In genomic region chr1:58460469-58460868, GRCh38 we compare ENCODE assay signal across 15 cellular contexts.
A peak's percentile ranks its signal among the peaks of the same experiment; 100 is the strongest.
DNase-seq lines count a peak whose midpoint lies in the region; TF ChIP-seq lines count a peak whose summit lies in the region.
"Had no signal": no experiment of that assay in that cellular context is flagged by ENCODE, and none has a peak within 500 bp of the region (broad histone marks: within the 10 kb centered on the region; RNA-seq: fewer than 3 reads in every experiment).

No MANE protein-coding gene starts in this region.

- peaks cover 0 to 18% (median 15%) of the 10 kb centered on the region in 4 donors for H3K4me1 ChIP-seq in liver (ENCODE audit: control insufficient read depth in 4 of 4, insufficient read depth in 4 of 4, low read length in 3 of 4)

- no peaks in the 10 kb centered on the region for H3K9me3 ChIP-seq in liver (ENCODE audit: control insufficient read depth in 4 of 4, low read length in 3 of 4)
- H3K9me3 ChIP-seq: tibial artery had no signal

- peak; percentile 27 for DNase-seq in DMS 273 (lab: John Stamatoyannopoulos, UW; ENCODE audit: unreplicated experiment)
- no peak for DNase-seq in DMS 273 treated with DMSO at 0.1 percent for 48 hours (lab: John Stamatoyannopoulos, UW)
- peak; percentile 22 for DNase-seq in M059J (ENCODE audit: low read depth)
- peak; percentile 16 for DNase-seq in amniotic epithelial cell (ENCODE audit: low read depth)
- no peak for DNase-seq in NCI-H2196 (lab: John Stamatoyannopoulos, UW; ENCODE audit: unreplicated experiment)
- no peak for DNase-seq in NK-92 (lab: John Stamatoyannopoulos, UW; ENCODE audit: unreplicated experiment)
- no peak for DNase-seq in inferior parietal cortex (ENCODE audit: extremely low spot score)
- DNase-seq: activated CD8-positive, alpha-beta memory T cell treated with anti-CD3 and anti-CD28 coated beads for 24 hours; activated naive CD4-positive, alpha-beta T cell treated with anti-CD3 and anti-CD28 coated beads, Interleukin-2, amount 50 U/mL, for 16 hours; GOT3; kidney; NCI-H2081 treated with DMSO at 0.1 percent for 48 hours; tibial artery had no signal

- H3K36me3 ChIP-seq in liver (ENCODE audit: control insufficient read depth in 4 of 4, insufficient read depth in 3 of 4, low read depth in 1 of 4, low read length in 3 of 4): no peaks in the 10 kb centered on the region
- H3K36me3 ChIP-seq: tibial artery had no signal

- no peak for TF ChIP-seq CTCF in liver (IDR thresholded peaks at IDR 0.05; ENCODE audit: low read depth, low read length, missing input control)

- H3K9ac ChIP-seq in liver (ENCODE audit: low read depth in 1 of 2, low read length in 2 of 2): no peak overlapping the region

- WGBS in liver: 54% methylated on average over 2 of the region's 2 CpGs

- no peak for TF ChIP-seq RAD21 in liver (IDR thresholded peaks at IDR 0.05)

- no peak overlapping the region for H3K27ac ChIP-seq in liver (ENCODE audit: low read depth in 1 of 2, low read length in 2 of 2)
- H3K27ac ChIP-seq: 22Rv1, tibial artery had no signal

- H3K27me3 ChIP-seq in liver (ENCODE audit: control insufficient read depth in 4 of 4, insufficient read depth in 4 of 4, low read length in 3 of 4): no peaks in the 10 kb centered on the region
- H3K27me3 ChIP-seq: tibial artery had no signal

- no peak overlapping the region for H3K4me3 ChIP-seq in liver (ENCODE audit: low read depth in 1 of 3, low read length in 3 of 3)
- H3K4me3 ChIP-seq: tibial artery had no signal

TF ChIP-seq in liver, 16 proteins besides CTCF, POLR2A, EP300 and RAD21:
- TF ChIP-seq JUND (IDR thresholded peaks at IDR 0.05): no peak
- TF ChIP-seq, protein P1, sequence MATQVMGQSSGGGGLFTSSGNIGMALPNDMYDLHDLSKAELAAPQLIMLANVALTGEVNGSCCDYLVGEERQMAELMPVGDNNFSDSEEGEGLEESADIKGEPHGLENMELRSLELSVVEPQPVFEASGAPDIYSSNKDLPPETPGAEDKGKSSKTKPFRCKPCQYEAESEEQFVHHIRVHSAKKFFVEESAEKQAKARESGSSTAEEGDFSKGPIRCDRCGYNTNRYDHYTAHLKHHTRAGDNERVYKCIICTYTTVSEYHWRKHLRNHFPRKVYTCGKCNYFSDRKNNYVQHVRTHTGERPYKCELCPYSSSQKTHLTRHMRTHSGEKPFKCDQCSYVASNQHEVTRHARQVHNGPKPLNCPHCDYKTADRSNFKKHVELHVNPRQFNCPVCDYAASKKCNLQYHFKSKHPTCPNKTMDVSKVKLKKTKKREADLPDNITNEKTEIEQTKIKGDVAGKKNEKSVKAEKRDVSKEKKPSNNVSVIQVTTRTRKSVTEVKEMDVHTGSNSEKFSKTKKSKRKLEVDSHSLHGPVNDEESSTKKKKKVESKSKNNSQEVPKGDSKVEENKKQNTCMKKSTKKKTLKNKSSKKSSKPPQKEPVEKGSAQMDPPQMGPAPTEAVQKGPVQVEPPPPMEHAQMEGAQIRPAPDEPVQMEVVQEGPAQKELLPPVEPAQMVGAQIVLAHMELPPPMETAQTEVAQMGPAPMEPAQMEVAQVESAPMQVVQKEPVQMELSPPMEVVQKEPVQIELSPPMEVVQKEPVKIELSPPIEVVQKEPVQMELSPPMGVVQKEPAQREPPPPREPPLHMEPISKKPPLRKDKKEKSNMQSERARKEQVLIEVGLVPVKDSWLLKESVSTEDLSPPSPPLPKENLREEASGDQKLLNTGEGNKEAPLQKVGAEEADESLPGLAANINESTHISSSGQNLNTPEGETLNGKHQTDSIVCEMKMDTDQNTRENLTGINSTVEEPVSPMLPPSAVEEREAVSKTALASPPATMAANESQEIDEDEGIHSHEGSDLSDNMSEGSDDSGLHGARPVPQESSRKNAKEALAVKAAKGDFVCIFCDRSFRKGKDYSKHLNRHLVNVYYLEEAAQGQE (IDR thresholded peaks at IDR 0.05): peak; percentile 96

Comparison
In these comparisons a context has a peak if more than half of its experiments do, and no peak if none do; other contexts are left out.
1. DNase-seq: peak in DMS 273 (single experiment), M059J (single experiment) and amniotic epithelial cell (single experiment); none in DMS 273 treated with DMSO at 0.1 percent for 48 hours (single experiment), NCI-H2196 (single experiment), NK-92 (single experiment) and inferior parietal cortex (single experiment).